1 cellular context compared by ENCODE assay signal in the genomic region with DNA sequence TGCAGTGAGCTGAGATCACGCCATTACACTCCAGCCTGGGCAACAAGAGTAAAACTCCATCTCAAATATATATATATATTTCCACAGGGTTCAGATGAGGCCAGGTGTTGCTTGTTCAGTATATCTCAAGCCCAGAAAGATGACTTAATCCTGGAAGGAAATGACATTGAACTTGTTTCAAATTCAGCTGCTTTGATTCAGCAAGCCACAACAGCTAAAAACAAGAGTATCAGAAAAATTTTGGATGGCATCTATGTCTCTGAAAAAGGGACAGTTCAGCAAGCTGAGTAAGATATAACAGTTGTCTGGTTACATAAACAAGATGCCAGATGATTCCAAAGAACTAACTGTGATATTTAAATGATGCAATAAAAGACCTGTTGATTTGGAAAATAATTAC.
A peak's percentile ranks its signal among the peaks of the same experiment; 100 is the strongest.
TF ChIP-seq lines count a peak whose summit lies in the region.

No MANE protein-coding gene starts in this region.

TF ChIP-seq in GM12878, 131 proteins besides CTCF, POLR2A, EP300 and RAD21 (continued from another document):
- TF ChIP-seq ZBTB11 (CRISPR knock-in tag; IDR thresholded peaks at IDR 0.05): no peak
- no peak for TF ChIP-seq NR2F1 (conservative IDR thresholded peaks at IDR 0.05)
- TF ChIP-seq RUNX3 (IDR thresholded peaks at IDR 0.05; ENCODE audit: low read length): peak; percentile 63
- no peak for TF ChIP-seq RCOR1 (conservative IDR thresholded peaks at IDR 0.05; ENCODE audit: low read depth, low read length)
- TF ChIP-seq ZBTB33 (IDR thresholded peaks at IDR 0.05): no peak
- no peak for TF ChIP-seq ZBTB40 (IDR thresholded peaks at IDR 0.05; ENCODE audit: borderline replicate concordance)
- TF ChIP-seq SMAD1 (IDR thresholded peaks at IDR 0.05; ENCODE audit: low read depth, partially characterized antibody): no peak
- TF ChIP-seq, protein P1, sequence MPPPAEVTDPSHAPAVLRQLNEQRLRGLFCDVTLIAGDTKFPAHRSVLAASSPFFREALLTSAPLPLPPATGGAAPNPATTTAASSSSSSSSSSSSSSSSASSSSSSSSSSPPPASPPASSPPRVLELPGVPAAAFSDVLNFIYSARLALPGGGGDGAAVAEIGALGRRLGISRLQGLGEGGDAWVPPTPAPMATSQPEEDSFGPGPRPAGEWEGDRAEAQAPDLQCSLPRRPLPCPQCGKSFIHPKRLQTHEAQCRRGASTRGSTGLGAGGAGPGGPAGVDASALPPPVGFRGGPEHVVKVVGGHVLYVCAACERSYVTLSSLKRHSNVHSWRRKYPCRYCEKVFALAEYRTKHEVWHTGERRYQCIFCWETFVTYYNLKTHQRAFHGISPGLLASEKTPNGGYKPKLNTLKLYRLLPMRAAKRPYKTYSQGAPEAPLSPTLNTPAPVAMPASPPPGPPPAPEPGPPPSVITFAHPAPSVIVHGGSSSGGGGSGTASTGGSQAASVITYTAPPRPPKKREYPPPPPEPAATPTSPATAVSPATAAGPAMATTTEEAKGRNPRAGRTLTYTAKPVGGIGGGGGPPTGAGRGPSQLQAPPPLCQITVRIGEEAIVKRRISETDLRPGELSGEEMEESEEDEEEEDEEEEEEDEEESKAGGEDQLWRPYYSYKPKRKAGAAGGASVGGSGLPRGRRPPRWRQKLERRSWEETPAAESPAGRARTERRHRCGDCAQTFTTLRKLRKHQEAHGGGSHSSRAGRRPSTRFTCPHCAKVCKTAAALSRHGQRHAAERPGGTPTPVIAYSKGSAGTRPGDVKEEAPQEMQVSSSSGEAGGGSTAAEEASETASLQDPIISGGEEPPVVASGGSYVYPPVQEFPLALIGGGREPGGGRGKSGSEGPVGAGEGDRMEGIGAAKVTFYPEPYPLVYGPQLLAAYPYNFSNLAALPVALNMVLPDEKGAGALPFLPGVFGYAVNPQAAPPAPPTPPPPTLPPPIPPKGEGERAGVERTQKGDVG (CRISPR knock-in tag; IDR thresholded peaks at IDR 0.05): no peak
- TF ChIP-seq KDM1A (IDR thresholded peaks at IDR 0.05; ENCODE audit: borderline replicate concordance): no peak
- peak in 1 of 2 experiments; percentile 31; a peak in 1 of 4 replicates for TF ChIP-seq ETV6 (conservative IDR thresholded peaks at IDR 0.05 in 1 of 2, IDR thresholded peaks at IDR 0.05 in 1 of 2; ENCODE audit: borderline replicate concordance in 1 of 2, low read depth in 1 of 2)
- no peak for TF ChIP-seq IRF4 (IDR thresholded peaks at IDR 0.05; ENCODE audit: low read depth, low read length)
- TF ChIP-seq SREBF1 (IDR thresholded peaks at IDR 0.05; ENCODE audit: low read length): no peak
- TF ChIP-seq MTA3 (IDR thresholded peaks at IDR 0.05; ENCODE audit: borderline replicate concordance, low read length): no peak
- TF ChIP-seq NKRF (conservative IDR thresholded peaks at IDR 0.05): no peak
- no peak for TF ChIP-seq MYB (IDR thresholded peaks at IDR 0.05; ENCODE audit: borderline replicate concordance, low read depth, low read length)
- no peak for TF ChIP-seq RELA (IDR thresholded peaks at IDR 0.05; ENCODE audit: borderline replicate concordance, partially characterized antibody)
- TF ChIP-seq JUNB (IDR thresholded peaks at IDR 0.05): peak; percentile 84
- no peak for TF ChIP-seq CBX3 (IDR thresholded peaks at IDR 0.05; ENCODE audit: borderline replicate concordance, low read depth)
- TF ChIP-seq SIX5 (IDR thresholded peaks at IDR 0.05; ENCODE audit: low read depth, low read length, severe bottlenecking): no peak
- peak; percentile 49; the same call in 1 of the 2 replicates for TF ChIP-seq TCF7 (IDR thresholded peaks at IDR 0.05; ENCODE audit: borderline replicate concordance)
- no peak for TF ChIP-seq ATF7 (IDR thresholded peaks at IDR 0.05; ENCODE audit: low read depth)
- no peak for TF ChIP-seq NRF1 (conservative IDR thresholded peaks at IDR 0.05; ENCODE audit: low read depth, low read length)
- no peak for TF ChIP-seq CREM (IDR thresholded peaks at IDR 0.05; ENCODE audit: low read depth)
